34 cellular contexts compared by ENCODE assay signal in the genomic region with DNA sequence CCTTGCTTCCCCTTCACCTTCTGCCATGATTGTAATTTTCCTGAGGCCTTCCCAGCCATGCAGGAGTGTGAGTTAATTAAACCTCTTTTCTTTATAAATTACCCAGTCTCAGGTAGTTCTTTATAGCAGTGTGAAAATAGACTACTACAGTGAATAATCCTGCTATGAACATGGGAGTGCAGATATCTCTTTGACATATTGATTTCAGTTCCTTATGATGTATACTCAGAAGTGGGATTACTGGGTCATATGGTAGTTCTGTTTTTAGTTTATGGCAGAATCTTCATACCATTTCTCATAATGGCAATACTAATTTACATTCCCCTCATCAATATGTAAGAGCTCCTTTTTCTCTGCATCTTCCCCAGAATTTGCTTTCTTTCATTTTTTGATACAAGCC. TPM values are rescaled to one million over a fixed set of nuclear protein-coding genes. Genes with fewer than 3 reads are reported as not detected.
"Had no signal": no experiment of that assay in that cellular context is flagged by ENCODE, and none has a peak within 500 bp of the region (broad histone marks: within the 10 kb centered on the region; RNA-seq: fewer than 3 reads in every experiment).

No MANE protein-coding gene starts in this region.

- DNase-seq: Karpas-422, Kasumi-1, KG1, MG63, MM.1S, MV-4-11, NCI-H1048, NCI-H1092, NCI-H1092 treated with DMSO at 0.1 percent for 48 hours, NCI-H1105, NCI-H1105 treated with DMSO at 0.1 percent for 48 hours, NCI-H1417, NCI-H1417 treated with DMSO at 0.1 percent for 48 hours, NCI-H1436, NCI-H1436 treated with DMSO at 0.1 percent for 48 hours, NCI-H146, NCI-H1694, NCI-H1694 treated with DMSO at 0.1 percent for 48 hours, NCI-H187, NCI-H187 treated with DMSO at 0.1 percent for 48 hours, NCI-H1930, NCI-H2029, NCI-H2029 treated with DMSO at 0.1 percent for 48 hours, NCI-H2081, NCI-H2081 treated with DMSO at 0.1 percent for 48 hours, NCI-H2107, NCI-H2171, NCI-H2171 treated with DMSO at 0.1 percent for 48 hours, NCI-H2227 treated with DMSO at 0.1 percent for 48 hours, NCI-H226, NCI-H345, NCI-H446, NCI-H446 treated with DMSO at 0.1 percent for 48 hours had no signal

RNA-seq across cellular contexts. Expression of a gene that starts 26.0 kb away (rescaled TPM):
- total RNA-seq: MCF 10A had no signal
